ENCODE assay signal across 1 cellular context in the genomic region with DNA sequence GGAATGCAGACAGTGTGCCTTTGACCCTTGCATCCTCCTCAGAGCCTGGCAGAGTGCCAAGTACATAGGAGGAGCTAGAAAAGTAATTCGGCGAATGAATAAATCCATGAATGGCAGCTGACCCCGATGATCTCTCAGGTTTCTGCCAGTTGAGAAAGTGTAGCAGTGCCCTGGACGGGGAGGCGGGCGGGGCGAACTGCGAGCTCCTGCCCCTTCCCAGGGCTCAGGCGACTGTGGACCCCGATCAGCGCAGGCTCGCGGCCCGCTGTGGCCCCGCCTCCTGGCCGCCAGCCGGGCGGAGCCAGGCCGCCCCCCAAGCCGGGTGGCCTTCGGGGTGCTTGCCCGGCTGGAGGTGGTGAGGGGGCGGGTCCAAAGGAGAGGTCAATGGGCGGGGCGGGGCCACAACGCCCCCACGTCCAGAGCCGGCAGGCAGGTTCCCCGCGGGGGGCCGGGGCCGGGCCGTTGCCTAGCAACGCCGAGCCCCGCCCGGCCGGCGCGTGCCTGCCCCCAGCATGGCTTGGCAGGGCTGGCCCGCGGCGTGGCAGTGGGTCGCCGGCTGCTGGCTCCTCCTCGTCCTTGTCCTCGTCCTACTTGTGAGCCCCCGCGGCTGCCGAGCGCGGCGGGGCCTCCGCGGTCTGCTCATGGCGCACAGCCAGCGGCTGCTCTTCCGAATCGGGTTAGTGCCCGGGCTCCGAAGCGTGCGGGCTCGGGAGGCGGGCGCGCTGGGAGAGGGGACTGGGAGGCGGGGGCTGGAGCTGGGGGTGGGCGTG.
TF ChIP-seq lines count a peak whose summit lies in the region.

No MANE protein-coding gene starts in this region.

TF ChIP-seq in WTC11, 78 proteins besides CTCF, POLR2A, EP300 and RAD21 (continued from another document):
- TF ChIP-seq, protein P1, sequence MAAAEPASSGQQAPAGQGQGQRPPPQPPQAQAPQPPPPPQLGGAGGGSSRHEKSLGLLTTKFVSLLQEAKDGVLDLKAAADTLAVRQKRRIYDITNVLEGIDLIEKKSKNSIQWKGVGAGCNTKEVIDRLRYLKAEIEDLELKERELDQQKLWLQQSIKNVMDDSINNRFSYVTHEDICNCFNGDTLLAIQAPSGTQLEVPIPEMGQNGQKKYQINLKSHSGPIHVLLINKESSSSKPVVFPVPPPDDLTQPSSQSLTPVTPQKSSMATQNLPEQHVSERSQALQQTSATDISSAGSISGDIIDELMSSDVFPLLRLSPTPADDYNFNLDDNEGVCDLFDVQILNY (CRISPR knock-in tag; IDR thresholded peaks at IDR 0.05): no peak
- no peak for TF ChIP-seq ZNF671 (CRISPR knock-in tag; IDR thresholded peaks at IDR 0.05)
- TF ChIP-seq, protein P2, sequence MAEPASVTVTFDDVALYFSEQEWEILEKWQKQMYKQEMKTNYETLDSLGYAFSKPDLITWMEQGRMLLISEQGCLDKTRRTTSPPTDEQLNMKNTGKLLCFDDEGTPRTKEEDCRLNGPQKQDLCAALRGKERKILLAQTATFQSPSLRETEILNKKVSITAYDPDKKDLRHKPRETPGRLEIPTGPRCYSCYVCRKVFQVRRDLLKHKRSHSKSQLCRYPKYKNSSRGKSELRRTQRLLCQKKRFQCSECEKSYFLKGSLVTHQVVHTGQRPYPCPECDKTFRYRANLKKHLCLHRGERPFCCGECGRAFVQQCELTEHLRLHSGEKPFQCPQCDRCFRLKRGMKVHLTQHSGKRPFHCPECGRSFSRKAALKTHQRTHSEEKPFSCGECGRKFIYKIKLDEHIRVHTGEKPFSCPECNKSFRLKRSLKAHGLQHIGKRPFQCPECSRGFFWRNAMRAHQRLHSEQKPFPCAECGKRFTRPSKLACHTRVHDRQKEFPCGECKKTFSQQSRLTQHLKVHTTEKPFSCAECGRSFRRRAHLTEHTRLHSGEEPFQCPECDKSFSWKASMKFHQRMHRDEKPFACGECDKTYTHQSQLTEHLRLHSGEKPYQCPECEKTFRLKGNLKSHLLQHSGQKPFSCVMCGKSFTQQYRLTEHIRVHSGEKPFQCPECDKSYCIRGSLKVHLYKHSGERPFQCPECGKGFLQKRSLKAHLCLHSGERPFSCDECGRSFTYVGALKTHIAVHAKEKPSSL (CRISPR knock-in tag; conservative IDR thresholded peaks at IDR 0.05): no peak
- no peak for TF ChIP-seq TEAD4 (CRISPR knock-in tag; IDR thresholded peaks at IDR 0.05)
- TF ChIP-seq GRHL2 (CRISPR knock-in tag; IDR thresholded peaks at IDR 0.05; ENCODE audit: insufficient replicate concordance, severe bottlenecking): no peak
- peak; percentile 82 for TF ChIP-seq SP1 (CRISPR knock-in tag; conservative IDR thresholded peaks at IDR 0.05)
- TF ChIP-seq FOXJ3 (CRISPR knock-in tag; IDR thresholded peaks at IDR 0.05; ENCODE audit: borderline replicate concordance): no peak
- TF ChIP-seq, protein P3, sequence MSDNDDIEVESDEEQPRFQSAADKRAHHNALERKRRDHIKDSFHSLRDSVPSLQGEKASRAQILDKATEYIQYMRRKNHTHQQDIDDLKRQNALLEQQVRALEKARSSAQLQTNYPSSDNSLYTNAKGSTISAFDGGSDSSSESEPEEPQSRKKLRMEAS (CRISPR knock-in tag; IDR thresholded peaks at IDR 0.05): peak; percentile 43; the same call in 1 of the 2 replicates
- no peak for TF ChIP-seq NFE2L1 (CRISPR knock-in tag; IDR thresholded peaks at IDR 0.05)
- 0 out of 2 replicates have a peak, but pooled peaks have one; percentile 50 for TF ChIP-seq ZNF232 (CRISPR knock-in tag; IDR thresholded peaks at IDR 0.05)
